ENCODE assay signal across 8 cellular contexts in genomic region chr20:653110-653589, GRCh38. TPM values are rescaled to one million over a fixed set of nuclear protein-coding genes. Genes with fewer than 3 reads are reported as not detected.
DNase-seq lines count a peak whose midpoint lies in the region; ATAC-seq and TF ChIP-seq lines count a peak whose summit lies in the region.

SRXN1 (minus strand) TSS chr20:653200; CDS start chr20:653185, 15 bp downstream.

- TF ChIP-seq CTCF in mucosa of descending colon (IDR thresholded peaks at IDR 0.05), result peak; percentile 46

- H3K36me3 ChIP-seq in BLaER1 (peaks cover 6% of the 10 kb centered on the region), mucosa of descending colon (ENCODE audit: low read depth) (no peaks in the 10 kb centered on the region)

- H3K27ac ChIP-seq in BLaER1, result peak within 1 kb of the TSS; percentile 72

- peak within 1 kb of the TSS; percentile 78 for H3K9ac ChIP-seq in BLaER1

- no peaks in the 10 kb centered on the region for H3K27me3 ChIP-seq in BLaER1

- ATAC-seq in HG03196 (IDR thresholded peaks at IDR 0.05; ENCODE audit: unreplicated experiment), result peak; percentile 77
- peak; percentile 97 for ATAC-seq in mucosa of descending colon

- intact Hi-C loops in mucosa of descending colon (cut with DNase I, micrococcal nuclease), result no loop called here

- in situ Hi-C loops in GM18951 (cut with MboI; ENCODE audit: low sequenced_read_pairs, unreplicated experiment), result loop anchor here (5.0 kb wide), 1 partner anchor 91 kb away; no protein-coding TSS in a partner anchor

- H4K20me1 ChIP-seq in BLaER1, result no peaks in the 10 kb centered on the region

- H3K4me1 ChIP-seq in BLaER1, result peaks cover 20% of the 10 kb centered on the region
- H3K4me1 ChIP-seq in mucosa of descending colon (ENCODE audit: low read depth), result peaks cover 17% of the 10 kb centered on the region

- peak; percentile 62 for DNase-seq in NOMO-1 treated with dmso at 0.1 percent for 144 hours (lab: John Stamatoyannopoulos, UW; ENCODE audit: unreplicated experiment)
- DNase-seq in activated CD8-positive, alpha-beta memory T cell treated with anti-CD3 and anti-CD28 coated beads, Interleukin-2, amount 50 U/mL, for 48 hours, result peak; percentile 93
- DNase-seq in epidermal melanocyte (ENCODE audit: insufficient read length, low spot score), result peak; percentile 90
- DNase-seq in mucosa of descending colon, result peak; percentile 89 to 94 (median 92)
- DNase-seq in stimulated activated CD8-positive, alpha-beta memory T cell treated with anti-CD3 and anti-CD28 coated beads, Interleukin-4, amount 100 ng/mL, for 1 hour (ENCODE audit: low read depth in 2 of 2, low spot score in 1 of 2), result peak; percentile 43 to 70

- H3K4me3 ChIP-seq in BLaER1 (peak within 1 kb of the TSS; percentile 72), mucosa of descending colon (peak within 1 kb of the TSS; percentile 48)

- H3K9me3 ChIP-seq in BLaER1 (no peaks in the 10 kb centered on the region), mucosa of descending colon (no peaks in the 10 kb centered on the region)

- TF ChIP-seq POLR2A in GM18951 (IDR thresholded peaks at IDR 0.05; ENCODE audit: extremely low read depth, insufficient read depth, insufficient read length), result peak; percentile 81

- peak within 1 kb of the TSS; percentile 96 for H3K4me2 ChIP-seq in BLaER1

RNA-seq across cellular contexts. Expression of gene SRXN1, which starts in this region (rescaled TPM):
- 10 to 100 TPM; 11.7 to 23.4 (median 18.9) TPM for total RNA-seq in mucosa of descending colon

Comparison
In these comparisons a context has a peak if more than half of its experiments do, and no peak if none do; other contexts are left out.
1. Peak in every context shown above with its lines: DNase-seq, ATAC-seq, H3K4me3 ChIP-seq and H3K27ac ChIP-seq.